ENCODE assay signal across 2 cellular contexts in genomic region chr1:41529621-41530395, GRCh38.
TF ChIP-seq lines count a peak whose summit lies in the region.

No MANE protein-coding gene starts in this region.

TF ChIP-seq in GM23338, 12 proteins besides CTCF, POLR2A, EP300 and RAD21:
- TF ChIP-seq NANOG (IDR thresholded peaks at IDR 0.05; ENCODE audit: borderline replicate concordance): no peak
- no peak for TF ChIP-seq JUNB (IDR thresholded peaks at IDR 0.05; ENCODE audit: unreplicated experiment)
- no peak for TF ChIP-seq STAT1 (IDR thresholded peaks at IDR 0.05; ENCODE audit: unreplicated experiment)
- TF ChIP-seq, protein P1, sequence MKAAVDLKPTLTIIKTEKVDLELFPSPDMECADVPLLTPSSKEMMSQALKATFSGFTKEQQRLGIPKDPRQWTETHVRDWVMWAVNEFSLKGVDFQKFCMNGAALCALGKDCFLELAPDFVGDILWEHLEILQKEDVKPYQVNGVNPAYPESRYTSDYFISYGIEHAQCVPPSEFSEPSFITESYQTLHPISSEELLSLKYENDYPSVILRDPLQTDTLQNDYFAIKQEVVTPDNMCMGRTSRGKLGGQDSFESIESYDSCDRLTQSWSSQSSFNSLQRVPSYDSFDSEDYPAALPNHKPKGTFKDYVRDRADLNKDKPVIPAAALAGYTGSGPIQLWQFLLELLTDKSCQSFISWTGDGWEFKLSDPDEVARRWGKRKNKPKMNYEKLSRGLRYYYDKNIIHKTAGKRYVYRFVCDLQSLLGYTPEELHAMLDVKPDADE (IDR thresholded peaks at IDR 0.05): no peak
- no peak for TF ChIP-seq POLR2AphosphoS5 (IDR thresholded peaks at IDR 0.05; ENCODE audit: low read depth)
- TF ChIP-seq, protein P2, sequence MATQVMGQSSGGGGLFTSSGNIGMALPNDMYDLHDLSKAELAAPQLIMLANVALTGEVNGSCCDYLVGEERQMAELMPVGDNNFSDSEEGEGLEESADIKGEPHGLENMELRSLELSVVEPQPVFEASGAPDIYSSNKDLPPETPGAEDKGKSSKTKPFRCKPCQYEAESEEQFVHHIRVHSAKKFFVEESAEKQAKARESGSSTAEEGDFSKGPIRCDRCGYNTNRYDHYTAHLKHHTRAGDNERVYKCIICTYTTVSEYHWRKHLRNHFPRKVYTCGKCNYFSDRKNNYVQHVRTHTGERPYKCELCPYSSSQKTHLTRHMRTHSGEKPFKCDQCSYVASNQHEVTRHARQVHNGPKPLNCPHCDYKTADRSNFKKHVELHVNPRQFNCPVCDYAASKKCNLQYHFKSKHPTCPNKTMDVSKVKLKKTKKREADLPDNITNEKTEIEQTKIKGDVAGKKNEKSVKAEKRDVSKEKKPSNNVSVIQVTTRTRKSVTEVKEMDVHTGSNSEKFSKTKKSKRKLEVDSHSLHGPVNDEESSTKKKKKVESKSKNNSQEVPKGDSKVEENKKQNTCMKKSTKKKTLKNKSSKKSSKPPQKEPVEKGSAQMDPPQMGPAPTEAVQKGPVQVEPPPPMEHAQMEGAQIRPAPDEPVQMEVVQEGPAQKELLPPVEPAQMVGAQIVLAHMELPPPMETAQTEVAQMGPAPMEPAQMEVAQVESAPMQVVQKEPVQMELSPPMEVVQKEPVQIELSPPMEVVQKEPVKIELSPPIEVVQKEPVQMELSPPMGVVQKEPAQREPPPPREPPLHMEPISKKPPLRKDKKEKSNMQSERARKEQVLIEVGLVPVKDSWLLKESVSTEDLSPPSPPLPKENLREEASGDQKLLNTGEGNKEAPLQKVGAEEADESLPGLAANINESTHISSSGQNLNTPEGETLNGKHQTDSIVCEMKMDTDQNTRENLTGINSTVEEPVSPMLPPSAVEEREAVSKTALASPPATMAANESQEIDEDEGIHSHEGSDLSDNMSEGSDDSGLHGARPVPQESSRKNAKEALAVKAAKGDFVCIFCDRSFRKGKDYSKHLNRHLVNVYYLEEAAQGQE (IDR thresholded peaks at IDR 0.05; ENCODE audit: unreplicated experiment): no peak
- no peak for TF ChIP-seq EZH2 (IDR thresholded peaks at IDR 0.05; ENCODE audit: low read depth, unreplicated experiment)
- TF ChIP-seq CREB1 (CRISPR knock-in tag; IDR thresholded peaks at IDR 0.05; ENCODE audit: low read depth): no peak
- no peak for TF ChIP-seq ZNF331 (CRISPR knock-in tag; IDR thresholded peaks at IDR 0.05; ENCODE audit: low read depth)
- no peak for TF ChIP-seq ZNF114 (CRISPR knock-in tag; IDR thresholded peaks at IDR 0.05)
- no peak for TF ChIP-seq EZH2phosphoT487 (IDR thresholded peaks at IDR 0.05; ENCODE audit: unreplicated experiment)
- TF ChIP-seq ZNF462 (CRISPR knock-in tag; IDR thresholded peaks at IDR 0.05): no peak

TF ChIP-seq in GM12878, 131 proteins besides CTCF, POLR2A, EP300 and RAD21:
- TF ChIP-seq ZBED1 (IDR thresholded peaks at IDR 0.05; ENCODE audit: borderline replicate concordance) (no peak), SMAD5 (IDR thresholded peaks at IDR 0.05; ENCODE audit: low read depth) (no peak), MEF2B (IDR thresholded peaks at IDR 0.05; ENCODE audit: partially characterized antibody, poor library complexity, severe bottlenecking) (no peak), YY1 (IDR thresholded peaks at IDR 0.05; ENCODE audit: low read depth, low read length) (no peak), RELB (IDR thresholded peaks at IDR 0.05; ENCODE audit: low read depth) (no peak)
- TF ChIP-seq, protein P3, sequence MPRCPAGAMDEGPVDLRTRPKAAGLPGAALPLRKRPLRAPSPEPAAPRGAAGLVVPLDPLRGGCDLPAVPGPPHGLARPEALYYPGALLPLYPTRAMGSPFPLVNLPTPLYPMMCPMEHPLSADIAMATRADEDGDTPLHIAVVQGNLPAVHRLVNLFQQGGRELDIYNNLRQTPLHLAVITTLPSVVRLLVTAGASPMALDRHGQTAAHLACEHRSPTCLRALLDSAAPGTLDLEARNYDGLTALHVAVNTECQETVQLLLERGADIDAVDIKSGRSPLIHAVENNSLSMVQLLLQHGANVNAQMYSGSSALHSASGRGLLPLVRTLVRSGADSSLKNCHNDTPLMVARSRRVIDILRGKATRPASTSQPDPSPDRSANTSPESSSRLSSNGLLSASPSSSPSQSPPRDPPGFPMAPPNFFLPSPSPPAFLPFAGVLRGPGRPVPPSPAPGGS (IDR thresholded peaks at IDR 0.05; ENCODE audit: borderline replicate concordance, insufficient read depth, low read depth, low read length, poor library complexity, severe bottlenecking): peak; percentile 44
- TF ChIP-seq, protein P4, sequence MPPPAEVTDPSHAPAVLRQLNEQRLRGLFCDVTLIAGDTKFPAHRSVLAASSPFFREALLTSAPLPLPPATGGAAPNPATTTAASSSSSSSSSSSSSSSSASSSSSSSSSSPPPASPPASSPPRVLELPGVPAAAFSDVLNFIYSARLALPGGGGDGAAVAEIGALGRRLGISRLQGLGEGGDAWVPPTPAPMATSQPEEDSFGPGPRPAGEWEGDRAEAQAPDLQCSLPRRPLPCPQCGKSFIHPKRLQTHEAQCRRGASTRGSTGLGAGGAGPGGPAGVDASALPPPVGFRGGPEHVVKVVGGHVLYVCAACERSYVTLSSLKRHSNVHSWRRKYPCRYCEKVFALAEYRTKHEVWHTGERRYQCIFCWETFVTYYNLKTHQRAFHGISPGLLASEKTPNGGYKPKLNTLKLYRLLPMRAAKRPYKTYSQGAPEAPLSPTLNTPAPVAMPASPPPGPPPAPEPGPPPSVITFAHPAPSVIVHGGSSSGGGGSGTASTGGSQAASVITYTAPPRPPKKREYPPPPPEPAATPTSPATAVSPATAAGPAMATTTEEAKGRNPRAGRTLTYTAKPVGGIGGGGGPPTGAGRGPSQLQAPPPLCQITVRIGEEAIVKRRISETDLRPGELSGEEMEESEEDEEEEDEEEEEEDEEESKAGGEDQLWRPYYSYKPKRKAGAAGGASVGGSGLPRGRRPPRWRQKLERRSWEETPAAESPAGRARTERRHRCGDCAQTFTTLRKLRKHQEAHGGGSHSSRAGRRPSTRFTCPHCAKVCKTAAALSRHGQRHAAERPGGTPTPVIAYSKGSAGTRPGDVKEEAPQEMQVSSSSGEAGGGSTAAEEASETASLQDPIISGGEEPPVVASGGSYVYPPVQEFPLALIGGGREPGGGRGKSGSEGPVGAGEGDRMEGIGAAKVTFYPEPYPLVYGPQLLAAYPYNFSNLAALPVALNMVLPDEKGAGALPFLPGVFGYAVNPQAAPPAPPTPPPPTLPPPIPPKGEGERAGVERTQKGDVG (CRISPR knock-in tag; IDR thresholded peaks at IDR 0.05): no peak
